22 cellular contexts compared by ENCODE assay signal in the genomic region with DNA sequence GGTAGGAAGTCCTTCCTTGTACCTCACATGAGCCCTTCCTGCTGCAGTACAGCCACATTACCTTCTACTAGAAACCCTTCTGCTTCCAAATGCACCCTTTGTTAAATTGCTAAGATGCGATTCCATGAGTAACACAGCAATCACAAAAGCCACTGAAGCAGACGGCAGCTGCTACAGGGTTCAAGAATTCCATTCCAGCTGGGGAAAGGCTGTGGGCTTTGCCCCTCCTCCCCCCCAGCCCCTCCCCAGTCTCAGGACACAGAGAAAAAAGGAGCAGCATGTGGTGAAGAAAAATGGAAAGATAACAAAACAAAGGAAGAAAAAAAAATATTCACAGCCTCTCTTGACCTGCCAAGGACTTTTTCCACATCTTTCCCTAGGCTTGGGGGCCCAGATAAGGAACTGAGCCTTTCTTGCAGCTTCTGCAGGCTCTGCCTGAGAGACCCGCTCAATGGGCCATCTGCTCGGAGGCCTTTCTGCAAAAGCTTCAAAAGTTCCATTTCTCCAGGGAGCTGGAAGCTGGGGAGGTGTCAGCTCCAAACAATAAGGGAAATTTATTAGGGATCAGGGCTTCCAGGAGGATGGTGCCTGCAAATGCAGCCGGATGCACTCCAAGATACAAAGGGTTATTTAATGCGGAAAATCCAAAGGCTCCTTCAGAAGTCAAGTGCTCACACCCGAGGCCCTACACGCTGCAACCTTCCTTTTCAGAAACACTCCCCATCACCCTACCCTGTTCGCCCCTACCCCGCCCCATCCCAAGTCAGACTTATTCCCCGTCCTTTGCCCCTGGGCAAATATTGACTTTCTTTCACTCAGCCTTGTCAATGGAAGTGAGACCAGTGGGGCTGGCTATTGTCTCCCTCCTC.
A peak's percentile ranks its signal among the peaks of the same experiment; 100 is the strongest.
DNase-seq lines count a peak whose midpoint lies in the region; FAIRE-seq and TF ChIP-seq lines count a peak whose summit lies in the region.
"Had no signal": no experiment of that assay in that cellular context is flagged by ENCODE, and none has a peak within 500 bp of the region (broad histone marks: within the 10 kb centered on the region; RNA-seq: fewer than 3 reads in every experiment).

No MANE protein-coding gene starts in this region.

- peaks cover 9% of the 10 kb centered on the region for H3K23me2 ChIP-seq in H1 (ENCODE audit: low read depth, low read length)

- H3K14ac ChIP-seq in H1 (ENCODE audit: insufficient read length): no peak overlapping the region

- H2BK12ac ChIP-seq in H1 (ENCODE audit: low read depth, low read length): no peak overlapping the region

- H3K79me1 ChIP-seq in H1 (ENCODE audit: low read depth, low read length): no peaks in the 10 kb centered on the region

- no peak overlapping the region for H4K5ac ChIP-seq in H1 (ENCODE audit: insufficient read length, low read depth, low read length)

- no peak overlapping the region for H3K27ac ChIP-seq in H1 (ENCODE audit: low read depth, low read length)
- no peak overlapping the region for H3K27ac ChIP-seq in osteoblast (ENCODE audit: low read depth, low read length)
- H3K27ac ChIP-seq in stomach: no peak overlapping the region
- no peak overlapping the region for H3K27ac ChIP-seq in prostate gland
- H3K27ac ChIP-seq: BLaER1, body of pancreas, epithelial cell of prostate, gastrocnemius medialis, lower lobe of right lung had no signal

- TF ChIP-seq CTCF in H1 (IDR thresholded peaks at IDR 0.05; ENCODE audit: control extremely low read depth in 1 of 3, insufficient read depth in 1 of 3, low read depth in 1 of 3, low read length in 3 of 3) (no peak), osteoblast (IDR thresholded peaks at IDR 0.05; ENCODE audit: extremely low read depth, low read depth, low read length) (no peak), stomach (IDR thresholded peaks at IDR 0.05) (no peak), prostate gland (IDR thresholded peaks at IDR 0.05) (no peak)

- TF ChIP-seq POLR2A in H1 (IDR thresholded peaks at IDR 0.05; ENCODE audit: control extremely low read depth in 1 of 2, low read depth in 2 of 2, low read length in 2 of 2) (no peak), stomach (IDR thresholded peaks at IDR 0.05) (no peak), prostate gland (IDR thresholded peaks at IDR 0.05) (no peak)

- TF ChIP-seq EP300 in H1 (IDR thresholded peaks at IDR 0.05; ENCODE audit: borderline replicate concordance in 1 of 2, low read depth in 2 of 2, low read length in 2 of 2) (no peak), stomach (IDR thresholded peaks at IDR 0.05) (no peak)

- no peak overlapping the region for H3K23ac ChIP-seq in H1 (ENCODE audit: insufficient read length)

- H2BK120ac ChIP-seq in H1 (replicated peaks; ENCODE audit: low read depth, low read length): no peak overlapping the region

- H2AFZ ChIP-seq in H1 (ENCODE audit: low read length): no peak overlapping the region
- H2AFZ ChIP-seq in osteoblast (ENCODE audit: low read length): no peak overlapping the region

- no peak overlapping the region for H4K8ac ChIP-seq in H1 (ENCODE audit: extremely low read depth, insufficient read depth, low read length)

- H3K4me3 ChIP-seq in H1 (ENCODE audit: extremely low read depth in 1 of 4, insufficient read depth in 2 of 4, low read depth in 3 of 4, low read length in 4 of 4): no peak overlapping the region
- no peak overlapping the region for H3K4me3 ChIP-seq in osteoblast (ENCODE audit: insufficient read depth, low read length)
- no peak overlapping the region for H3K4me3 ChIP-seq in stomach
- H3K4me3 ChIP-seq in prostate gland: no peak overlapping the region
- H3K4me3 ChIP-seq: BLaER1, body of pancreas, gastrocnemius medialis, lower lobe of right lung had no signal

- CTCF ChIA-PET in H1 (lab: Charles Lee; ENCODE audit: partially characterized antibody): interaction anchor here (0.6 to 1.9 kb wide), 14 partner anchors 10 to 175 kb away, joined by 3 to 9 read pairs (median 4); no protein-coding TSS in a partner anchor

- H2BK20ac ChIP-seq in H1 (ENCODE audit: low read length): 0 out of 2 replicates have a peak overlapping the region, but pooled peaks have one; percentile 32

- peaks cover 0 to 15% (median 12%) of the 10 kb centered on the region in 4 experiments; a peak in 5 of 7 replicates for H3K27me3 ChIP-seq in H1 (replicated peaks in 1 of 4; ENCODE audit: control insufficient read depth in 3 of 4, extremely low read depth in 1 of 4, insufficient read depth in 3 of 4, low read length in 3 of 4)
- peaks cover 48% of the 10 kb centered on the region for H3K27me3 ChIP-seq in osteoblast (ENCODE audit: insufficient read depth, low read length)
- peaks cover 4 to 93% (median 19%) of the 10 kb centered on the region in 3 donors for H3K27me3 ChIP-seq in stomach
- H3K27me3 ChIP-seq in prostate gland (replicated peaks; ENCODE audit: insufficient read depth): peaks cover 7% of the 10 kb centered on the region

- H3K36me3 ChIP-seq in H1 (ENCODE audit: control insufficient read depth in 2 of 4, insufficient read depth in 4 of 4, low read length in 3 of 4) (no peaks in the 10 kb centered on the region), osteoblast (ENCODE audit: insufficient read depth, low read length) (no peaks in the 10 kb centered on the region), stomach (no peaks in the 10 kb centered on the region), prostate gland (no peaks in the 10 kb centered on the region)
- H3K36me3 ChIP-seq: BLaER1, gastrocnemius medialis, lower lobe of right lung had no signal

- H3K79me2 ChIP-seq in H1 (ENCODE audit: control insufficient read depth in 1 of 2, insufficient read depth in 2 of 2, low read length in 2 of 2) (no peaks in the 10 kb centered on the region), osteoblast (ENCODE audit: insufficient read depth, low read length) (no peaks in the 10 kb centered on the region)

- no peaks in the 10 kb centered on the region for H4K20me1 ChIP-seq in H1 (replicated peaks in 1 of 2; ENCODE audit: control insufficient read depth in 1 of 2, insufficient read depth in 2 of 2, low read length in 2 of 2)
- no peaks in the 10 kb centered on the region for H4K20me1 ChIP-seq in osteoblast (ENCODE audit: insufficient read depth, low read length)
- H4K20me1 ChIP-seq: BLaER1 had no signal

- FAIRE-seq in H1 (lab: Jason Lieb, UNC): no peak

- H3K9me3 ChIP-seq in H1 (ENCODE audit: insufficient read depth in 2 of 2, low read depth in 1 of 2, low read length in 1 of 2): no peaks in the 10 kb centered on the region
- no peaks in the 10 kb centered on the region for H3K9me3 ChIP-seq in osteoblast (ENCODE audit: low read depth, low read length)
- H3K9me3 ChIP-seq in stomach: no peaks in the 10 kb centered on the region
- H3K9me3 ChIP-seq in prostate gland: no peaks in the 10 kb centered on the region
- H3K9me3 ChIP-seq: BLaER1, body of pancreas, gastrocnemius medialis, lower lobe of right lung had no signal

- peak overlapping the region; percentile 24 for H3K18ac ChIP-seq in H1 (ENCODE audit: extremely low read depth, low read length)

- intact Hi-C loops in stomach (cut with DNase I; ENCODE audit: low total_unique reads): no loop called here
- intact Hi-C loops in prostate gland (cut with DNase I): no loop called here

- TF ChIP-seq RAD21 in H1 (IDR thresholded peaks at IDR 0.05 in 1 of 2, conservative IDR thresholded peaks at IDR 0.05 in 1 of 2; ENCODE audit: low read depth in 2 of 2, low read length in 2 of 2): no peak

- no peak overlapping the region for H2AK5ac ChIP-seq in H1 (ENCODE audit: low read depth, low read length)

- WGBS in H1 (ENCODE audit: extremely low coverage in 1 of 2, insufficient coverage in 1 of 2, insufficient read length in 1 of 2, insufficient replicate concordance in 2 of 2, low coverage in 1 of 2, low lambda C conversion rate in 2 of 2, missing lambda C conversion rate in 1 of 2), 2 experiments: 61% methylated on average over 10 of the region's 11 CpGs; no CpG with 5 or more reads in 1 of the 2 experiments
- WGBS in stomach, 5 donors: 39 to 61% (median 47%) methylated on average over 11 of the region's 11 CpGs
- 69% methylated on average over 11 of the region's 11 CpGs for WGBS in prostate gland

- H3K4me1 ChIP-seq in H1 (replicated peaks in 1 of 4; ENCODE audit: control insufficient read depth in 3 of 4, insufficient read depth in 4 of 4, low read length in 3 of 4) (peaks cover 7 to 22% (median 12%) of the 10 kb centered on the region in 4 experiments), osteoblast (ENCODE audit: insufficient read depth, low read length) (no peaks in the 10 kb centered on the region), stomach (peaks cover 9 to 20% (median 16%) of the 10 kb centered on the region in 4 donors), prostate gland (replicated peaks) (no peaks in the 10 kb centered on the region)
- H3K4me1 ChIP-seq: BLaER1 had no signal

- peak overlapping the region; percentile 23 to 46; a peak in 3 of 4 replicates for H3K4me2 ChIP-seq in H1 (ENCODE audit: insufficient read depth in 1 of 2, low read depth in 2 of 2, low read length in 2 of 2)
- no peak overlapping the region for H3K4me2 ChIP-seq in osteoblast (ENCODE audit: insufficient read depth, low read length)
- H3K4me2 ChIP-seq: BLaER1 had no signal

- 0 out of 2 replicates have a peak overlapping the region, but pooled peaks have one; percentile 29 for H2BK15ac ChIP-seq in H1 (ENCODE audit: low read length)

- no peak overlapping the region for H2BK5ac ChIP-seq in H1 (ENCODE audit: low read depth, low read length)

- H3K56ac ChIP-seq in H1 (replicated peaks; ENCODE audit: insufficient read length, low read depth, low read length): no peak overlapping the region

- POLR2A ChIA-PET in H1 (lab: Charles Lee; ENCODE audit: partially characterized antibody): interaction anchor here (0.6 to 1.5 kb wide), 5 partner anchors 13 to 257 kb away, joined by 3 to 4 read pairs (median 3); no protein-coding TSS in a partner anchor

- DNase-seq in NCI-H1417 (lab: John Stamatoyannopoulos, UW) (peak; percentile 25 to 86 (median 40)), NCI-H1417 treated with DMSO at 0.1 percent for 48 hours (lab: John Stamatoyannopoulos, UW) (no peak), NCI-H2171 (lab: John Stamatoyannopoulos, UW) (peak; percentile 71), H1 (ENCODE audit: low read depth in 1 of 2, low spot score in 2 of 2) (no peak), osteoblast (ENCODE audit: insufficient read length, low spot score, missing footprints) (peak; percentile 55), stomach (no peak), prostate gland (ENCODE audit: low spot score) (no peak), superior temporal gyrus (ENCODE audit: extremely low spot score) (no peak)
- DNase-seq: 8988T; activated T-cell treated with anti-CD3 and anti-CD28 coated beads, Interleukin-2, amount 50 U/mL, for 1 hour; body of pancreas; gastrocnemius medialis; H7; Karpas-422; lower lobe of right lung; natural killer cell; NCI-H1105 treated with DMSO at 0.1 percent for 48 hours; NCI-H774; RPMI8226; stimulated activated naive CD8-positive, alpha-beta T cell treated with anti-CD3 and anti-CD28 coated beads, Interleukin-15, Interleukin-2, amounts not matched to agents 100 U/mL and 50 U/mL, for 24 hours had no signal

- H4K91ac ChIP-seq in H1 (replicated peaks; ENCODE audit: insufficient read length, low read length): no peak overlapping the region

- no peak overlapping the region for H3K9ac ChIP-seq in H1 (replicated peaks in 1 of 4; ENCODE audit: extremely low read depth in 1 of 4, low read depth in 3 of 4, low read length in 3 of 4)
- H3K9ac ChIP-seq: BLaER1 had no signal

- no peak overlapping the region for H3K4ac ChIP-seq in H1 (replicated peaks; ENCODE audit: insufficient read length, low read depth, low read length)

Comparison
In these comparisons a context has a peak if more than half of its experiments do, and no peak if none do; other contexts are left out.
1. DNase-seq: peak in NCI-H1417 (3 of 3), NCI-H2171 (single experiment) and osteoblast (single experiment); none in NCI-H1417 treated with DMSO at 0.1 percent for 48 hours (single experiment), H1 (0 of 2), stomach (single experiment), prostate gland (single experiment) and superior temporal gyrus (single experiment).